ENCODE assay signal across 8 cellular contexts in genomic region chr19:2976609-2977000, GRCh38. TPM values are rescaled to one million over a fixed set of nuclear protein-coding genes. Genes with fewer than 3 reads are reported as not detected.
DNase-seq lines count a peak whose midpoint lies in the region; ATAC-seq and TF ChIP-seq lines count a peak whose summit lies in the region.

No MANE protein-coding gene starts in this region.

- TF ChIP-seq RAD21 in neural cell (conservative IDR thresholded peaks at IDR 0.05): no peak

- no peaks in the 10 kb centered on the region for H3K27me3 ChIP-seq in CD4-positive, CD25-positive, alpha-beta regulatory T cell (ENCODE audit: control insufficient read depth, insufficient read depth, low read length)
- H3K27me3 ChIP-seq in neural cell (ENCODE audit: insufficient read depth, low read depth, low read length): peaks cover 70% of the 10 kb centered on the region

- peak overlapping the region in 2 of 3 donors; percentile 87 to 91 for H3K27ac Mint-ChIP-seq in CD4-positive, CD25-positive, alpha-beta regulatory T cell

- no peaks in the 10 kb centered on the region for H3K36me3 Mint-ChIP-seq in CD4-positive, CD25-positive, alpha-beta regulatory T cell

- H3K27me3 Mint-ChIP-seq in CD4-positive, CD25-positive, alpha-beta regulatory T cell: peaks cover 5% of the 10 kb centered on the region

- DNase-seq in CD4-positive, CD25-positive, alpha-beta regulatory T cell: no peak
- DNase-seq in Jurkat, Clone E6-1 (ENCODE audit: low read depth, low spot score): no peak
- no peak for DNase-seq in coronary artery (ENCODE audit: low spot score)
- no peak for DNase-seq in GOT3 (lab: John Stamatoyannopoulos, UW)
- no peak for DNase-seq in left colon
- DNase-seq in activated gamma-delta T cell treated with Interleukin-2 at 50 U/mL for 16 hours: no peak

- H3K27ac ChIP-seq in CD4-positive, CD25-positive, alpha-beta regulatory T cell (ENCODE audit: insufficient read depth, low read length, poor library complexity, severe bottlenecking): no peak overlapping the region
- H3K27ac ChIP-seq in coronary artery: peak overlapping the region in 1 of 2 donors; percentile 24
- no peak overlapping the region for H3K27ac ChIP-seq in neural cell (ENCODE audit: low read length)

- no peaks in the 10 kb centered on the region for H3K9me3 ChIP-seq in CD4-positive, CD25-positive, alpha-beta regulatory T cell (ENCODE audit: control insufficient read depth in 2 of 2, low read length in 2 of 2)
- H3K9me3 ChIP-seq in neural cell (ENCODE audit: low read length): no peaks in the 10 kb centered on the region

- no peak for ATAC-seq in CD4-positive, CD25-positive, alpha-beta regulatory T cell (ENCODE audit: low read depth in 2 of 2)
- ATAC-seq in left colon (no peak), HG02678 (IDR thresholded peaks at IDR 0.05; ENCODE audit: unreplicated experiment) (no peak)

- H3K4me2 ChIP-seq in neural cell (ENCODE audit: low read length): peak overlapping the region; percentile 94

- H3K4me3 ChIP-seq in CD4-positive, CD25-positive, alpha-beta regulatory T cell (ENCODE audit: low read depth, low read length): peak overlapping the region; percentile 88
- H3K4me3 ChIP-seq in Jurkat, Clone E6-1 (ENCODE audit: low read length): peak overlapping the region; percentile 80
- H3K4me3 ChIP-seq in coronary artery (peak overlapping the region; percentile 76), neural cell (ENCODE audit: low read length) (peak overlapping the region; percentile 62)

- H3K79me2 ChIP-seq in neural cell (replicated peaks; ENCODE audit: insufficient read depth, low read length): no peaks in the 10 kb centered on the region

- no peaks in the 10 kb centered on the region for H3K9me2 ChIP-seq in neural cell (ENCODE audit: insufficient read depth, low read length)

- no peaks in the 10 kb centered on the region for H3K9me3 Mint-ChIP-seq in CD4-positive, CD25-positive, alpha-beta regulatory T cell

- intact Hi-C loops in left colon (cut with DNase I, micrococcal nuclease): no loop called here

- H3K9ac ChIP-seq in neural cell (ENCODE audit: low read length): no peak overlapping the region

- no peak overlapping the region for H2AFZ ChIP-seq in neural cell (ENCODE audit: low read depth, low read length)

- TF ChIP-seq CTCF in coronary artery (IDR thresholded peaks at IDR 0.05) (no peak), neural cell (IDR thresholded peaks at IDR 0.05; ENCODE audit: poor library complexity, severe bottlenecking) (no peak)

- TF ChIP-seq EP300 in neural cell (conservative IDR thresholded peaks at IDR 0.05; ENCODE audit: poor library complexity, severe bottlenecking): no peak

- no peaks in the 10 kb centered on the region for H3K36me3 ChIP-seq in CD4-positive, CD25-positive, alpha-beta regulatory T cell (ENCODE audit: control insufficient read depth, insufficient read depth, low read length)
- no peaks in the 10 kb centered on the region for H3K36me3 ChIP-seq in neural cell (ENCODE audit: insufficient read depth, low read length)

- peaks cover 0 to 22% (median 11%) of the 10 kb centered on the region in 4 donors for H3K4me1 Mint-ChIP-seq in CD4-positive, CD25-positive, alpha-beta regulatory T cell

- peaks cover 15% of the 10 kb centered on the region for H3K4me1 ChIP-seq in CD4-positive, CD25-positive, alpha-beta regulatory T cell (ENCODE audit: control insufficient read depth, insufficient read depth, low read length, poor library complexity, severe bottlenecking)

- H3F3A ChIP-seq in neural cell (ENCODE audit: insufficient read depth, low read length, poor library complexity, severe bottlenecking): no peaks in the 10 kb centered on the region

- no peaks in the 10 kb centered on the region for H4K20me1 ChIP-seq in neural cell (ENCODE audit: insufficient read depth)

- peak overlapping the region; percentile 74 to 98 (median 94) for H3K4me3 Mint-ChIP-seq in CD4-positive, CD25-positive, alpha-beta regulatory T cell

TF ChIP-seq in neural cell, 6 proteins besides CTCF, POLR2A, EP300 and RAD21:
- TF ChIP-seq POLR2AphosphoS5 (IDR thresholded peaks at IDR 0.05) (no peak), REST (IDR thresholded peaks at IDR 0.05; ENCODE audit: borderline replicate concordance) (no peak), EZH2 (IDR thresholded peaks at IDR 0.05; ENCODE audit: borderline replicate concordance, insufficient read depth, low read length, poor library complexity, severe bottlenecking) (no peak), MXI1 (conservative IDR thresholded peaks at IDR 0.05; ENCODE audit: poor library complexity, severe bottlenecking) (no peak), SMC3 (conservative IDR thresholded peaks at IDR 0.05; ENCODE audit: poor library complexity) (no peak), TAF1 (IDR thresholded peaks at IDR 0.05; ENCODE audit: low read depth) (no peak)

RNA-seq across cellular contexts. Expression of gene TLE6, which starts 0.8 kb away (rescaled TPM):
- total RNA-seq in CD4-positive, CD25-positive, alpha-beta regulatory T cell: not detected
- polyA plus RNA-seq in CD4-positive, CD25-positive, alpha-beta regulatory T cell: not detected
- 9.1 TPM for polyA plus RNA-seq in Jurkat, Clone E6-1 (2012; ENCODE audit: insufficient read depth, insufficient read length)
- 4.0 and 5.7 TPM in 2 replicates for polyA plus RNA-seq in neural cell
- polyA minus RNA-seq in neural cell: 1.5 and 1.7 TPM in 2 replicates
- 1 to 10 TPM; 2.2 to 2.6 TPM for total RNA-seq in left colon

RNA-seq across cellular contexts. Expression of gene ZNF77, which starts 31.8 kb away (rescaled TPM):
- 2.4 TPM for total RNA-seq in CD4-positive, CD25-positive, alpha-beta regulatory T cell
- polyA plus RNA-seq in CD4-positive, CD25-positive, alpha-beta regulatory T cell: 1 to 10 TPM in 3 of 4 donors, under 1 TPM in 1; 0.48 to 3.0 (median 2.3) TPM
- polyA plus RNA-seq in Jurkat, Clone E6-1 (2012; ENCODE audit: insufficient read depth, insufficient read length): 6.5 TPM
- 10.2 and 13.0 TPM in 2 replicates for polyA plus RNA-seq in neural cell
- 12.9 and 16.2 TPM in 2 replicates for polyA minus RNA-seq in neural cell
- total RNA-seq in left colon: 1 to 10 TPM; 4.5 to 4.6 TPM

RNA-seq across cellular contexts. Expression of gene TLE2, which starts 52.5 kb away (rescaled TPM):
- total RNA-seq in CD4-positive, CD25-positive, alpha-beta regulatory T cell: 9.3 TPM
- polyA plus RNA-seq in CD4-positive, CD25-positive, alpha-beta regulatory T cell: 1 to 10 TPM; 3.1 to 4.5 (median 3.9) TPM
- 65.0 TPM for polyA plus RNA-seq in Jurkat, Clone E6-1 (2012; ENCODE audit: insufficient read depth, insufficient read length)
- polyA plus RNA-seq in neural cell: 7.0 and 9.6 TPM in 2 replicates
- 2.9 and 8.8 TPM in 2 replicates for polyA minus RNA-seq in neural cell
- total RNA-seq in left colon: 10 to 100 TPM; 32.9 to 47.9 TPM
